In genomic region chr10:101112799-101113594, GRCh38 we compare ENCODE assay signal across 20 cellular contexts. TPM values are rescaled to one million over a fixed set of nuclear protein-coding genes. Genes with fewer than 3 reads are reported as not detected.
DNase-seq lines count a peak whose midpoint lies in the region; ATAC-seq, FAIRE-seq and TF ChIP-seq lines count a peak whose summit lies in the region.
"Had no signal": no experiment of that assay in that cellular context is flagged by ENCODE, and none has a peak within 500 bp of the region (broad histone marks: within the 10 kb centered on the region; RNA-seq: fewer than 3 reads in every experiment).

No MANE protein-coding gene starts in this region.

- H3K4ac ChIP-seq in H1 (replicated peaks; ENCODE audit: insufficient read length, low read depth, low read length): no peak overlapping the region

- H3K9me3 ChIP-seq in SK-N-SH: no peaks in the 10 kb centered on the region
- H3K9me3 ChIP-seq in H1 (ENCODE audit: insufficient read depth in 2 of 2, low read depth in 1 of 2, low read length in 1 of 2): no peaks in the 10 kb centered on the region
- H3K9me3 ChIP-seq: BLaER1 treated with 17β-estradiol and CSF1 and Interleukin-3, amounts not matched to agents 10 nM and 100 nM; Peyer's patch had no signal

- no peaks in the 10 kb centered on the region for H3K79me1 ChIP-seq in H1 (ENCODE audit: low read depth, low read length)

- intact Hi-C loops in activated CD4-positive, alpha-beta memory T cell treated with anti-CD3 and anti-CD28 coated beads for 36 hours (cut with micrococcal nuclease): no loop called here

- TF ChIP-seq CTCF in SK-N-SH (IDR thresholded peaks at IDR 0.05) (no peak), H1 (IDR thresholded peaks at IDR 0.05; ENCODE audit: control extremely low read depth in 1 of 3, insufficient read depth in 1 of 3, low read depth in 1 of 3, low read length in 3 of 3) (no peak), nephron progenitor cell (IDR thresholded peaks at IDR 0.05) (no peak), type B pancreatic cell (conservative IDR thresholded peaks at IDR 0.05) (no peak)

- H3F3A ChIP-seq in SK-N-SH (replicated peaks; ENCODE audit: insufficient read depth): no peaks in the 10 kb centered on the region

- H3K27ac ChIP-seq in SK-N-SH (ENCODE audit: low read depth in 2 of 2, low read length in 1 of 2) (no peak overlapping the region), H1 (ENCODE audit: low read depth, low read length) (no peak overlapping the region), substantia nigra (ENCODE audit: low read depth, low read length, poor library complexity, severe bottlenecking) (no peak overlapping the region)
- H3K27ac ChIP-seq: BLaER1 treated with 17β-estradiol and CSF1 and Interleukin-3, amounts not matched to agents 10 nM and 100 nM; Peyer's patch had no signal

- DNase-seq in SK-N-SH: no peak
- no peak for DNase-seq in H1 (ENCODE audit: low read depth in 1 of 2, low spot score in 2 of 2)
- DNase-seq in nephron progenitor cell: peak; percentile 52
- no peak for DNase-seq in activated CD4-positive, alpha-beta memory T cell treated with anti-CD3 and anti-CD28 coated beads for 36 hours
- DNase-seq in substantia nigra (lab: John Stamatoyannopoulos, UW): no peak
- no peak for DNase-seq in SIG-M5 (lab: John Stamatoyannopoulos, UW)
- DNase-seq in type B pancreatic cell (ENCODE audit: extremely low spot score, unreplicated experiment): no peak
- DNase-seq: EL, GOT3, HFFc6, NCI-H1092, NCI-H146, NCI-H2081, NCI-H524, Peyer's patch had no signal

- POLR2A ChIA-PET in SK-N-SH (lab: Yijun Ruan, JAX): no interaction called here
- POLR2A ChIA-PET in H1 (lab: Charles Lee; ENCODE audit: partially characterized antibody): no interaction called here
- POLR2A ChIA-PET in activated CD4-positive, alpha-beta memory T cell treated with anti-CD3 and anti-CD28 coated beads for 36 hours (lab: Charles Lee): no interaction called here

- no peak overlapping the region for H3K23ac ChIP-seq in H1 (ENCODE audit: insufficient read length)

- CTCF ChIA-PET in SK-N-SH (lab: Yijun Ruan, JAX) (interaction anchor here (0.6 to 2.2 kb wide), 7 partner anchors 9 to 52 kb away, joined by 3 to 17 read pairs (median 3); no protein-coding TSS in a partner anchor), H1 (lab: Charles Lee; ENCODE audit: partially characterized antibody) (interaction anchor here (0.6 to 4.0 kb wide), 9 partner anchors 10 to 94 kb away, joined by 3 to 25 read pairs (median 4); no protein-coding TSS in a partner anchor)
- CTCF ChIA-PET in activated CD4-positive, alpha-beta memory T cell treated with anti-CD3 and anti-CD28 coated beads for 36 hours (lab: Charles Lee): interaction anchor here (0.6 to 1.3 kb wide), 2 partner anchors 17 to 29 kb away, joined by 3 to 4 read pairs; no protein-coding TSS in a partner anchor

- H3K18ac ChIP-seq in H1 (ENCODE audit: extremely low read depth, low read length): no peak overlapping the region; the same call in 1 of the 2 replicates

- H3K79me2 ChIP-seq in SK-N-SH (ENCODE audit: insufficient read depth) (no peaks in the 10 kb centered on the region), H1 (ENCODE audit: control insufficient read depth in 1 of 2, insufficient read depth in 2 of 2, low read length in 2 of 2) (no peaks in the 10 kb centered on the region)

- no peak overlapping the region for H4K91ac ChIP-seq in H1 (replicated peaks; ENCODE audit: insufficient read length, low read length)

- no peak overlapping the region for H4K5ac ChIP-seq in H1 (ENCODE audit: insufficient read length, low read depth, low read length)

- H3K4me2 ChIP-seq in SK-N-SH (no peak overlapping the region), H1 (ENCODE audit: insufficient read depth in 1 of 2, low read depth in 2 of 2, low read length in 2 of 2) (no peak overlapping the region)
- H3K4me2 ChIP-seq: BLaER1 treated with 17β-estradiol and CSF1 and Interleukin-3, amounts not matched to agents 10 nM and 100 nM had no signal

- no peaks in the 10 kb centered on the region for H3K23me2 ChIP-seq in H1 (ENCODE audit: low read depth, low read length)

- H3K27ac Mint-ChIP-seq in nephron progenitor cell (no peak overlapping the region), type B pancreatic cell (no peak overlapping the region)
- H3K27ac Mint-ChIP-seq in activated CD4-positive, alpha-beta memory T cell treated with anti-CD3 and anti-CD28 coated beads for 36 hours: no peak overlapping the region
- H3K27ac Mint-ChIP-seq: HFFc6 had no signal

- H3K4me1 Mint-ChIP-seq in nephron progenitor cell (peaks cover 21% of the 10 kb centered on the region), type B pancreatic cell (ENCODE audit: unreplicated experiment) (peaks cover 6% of the 10 kb centered on the region)
- no peaks in the 10 kb centered on the region for H3K4me1 Mint-ChIP-seq in activated CD4-positive, alpha-beta memory T cell treated with anti-CD3 and anti-CD28 coated beads for 36 hours (ENCODE audit: low read depth)

- H3K9me3 Mint-ChIP-seq in nephron progenitor cell (peaks cover 4% of the 10 kb centered on the region), type B pancreatic cell (no peaks in the 10 kb centered on the region)
- no peaks in the 10 kb centered on the region for H3K9me3 Mint-ChIP-seq in activated CD4-positive, alpha-beta memory T cell treated with anti-CD3 and anti-CD28 coated beads for 36 hours
- H3K9me3 Mint-ChIP-seq: HFFc6 had no signal

- H3K27me3 ChIP-seq in SK-N-SH (ENCODE audit: insufficient read depth) (peaks cover 31% of the 10 kb centered on the region), H1 (replicated peaks in 1 of 4; ENCODE audit: control insufficient read depth in 3 of 4, extremely low read depth in 1 of 4, insufficient read depth in 3 of 4, low read length in 3 of 4) (peaks cover 1 to 11% (median 5%) of the 10 kb centered on the region in 4 experiments; a peak in 6 of 7 replicates)

- H3K27me3 Mint-ChIP-seq in nephron progenitor cell (ENCODE audit: low read depth, poor library complexity) (peaks cover 86% of the 10 kb centered on the region), type B pancreatic cell (peaks cover 60% of the 10 kb centered on the region)
- H3K27me3 Mint-ChIP-seq in activated CD4-positive, alpha-beta memory T cell treated with anti-CD3 and anti-CD28 coated beads for 36 hours: peaks cover 27% of the 10 kb centered on the region

- H3K4me1 ChIP-seq in SK-N-SH (ENCODE audit: control insufficient read depth in 1 of 2, insufficient read depth in 2 of 2, low read depth in 1 of 2, low read length in 1 of 2) (peaks cover 0 to 12% of the 10 kb centered on the region in 2 experiments; a peak in 1 of 4 replicates), H1 (replicated peaks in 1 of 4; ENCODE audit: control insufficient read depth in 3 of 4, insufficient read depth in 4 of 4, low read length in 3 of 4) (peaks cover 0 to 15% (median 4%) of the 10 kb centered on the region in 4 experiments; a peak in 6 of 7 replicates)
- H3K4me1 ChIP-seq: Peyer's patch had no signal

- H2AFZ ChIP-seq in SK-N-SH (ENCODE audit: low read depth): no peak overlapping the region
- H2AFZ ChIP-seq in H1 (ENCODE audit: low read length): no peak overlapping the region

- TF ChIP-seq POLR2A in H1 (IDR thresholded peaks at IDR 0.05; ENCODE audit: control extremely low read depth in 1 of 2, low read depth in 2 of 2, low read length in 2 of 2): no peak

- peak overlapping the region; percentile 71; the same call in 1 of the 2 replicates for H2BK12ac ChIP-seq in H1 (ENCODE audit: low read depth, low read length)

- TF ChIP-seq EP300 in SK-N-SH (IDR thresholded peaks at IDR 0.05; ENCODE audit: borderline replicate concordance in 1 of 2, low read depth in 1 of 2, low read length in 1 of 2) (no peak), H1 (IDR thresholded peaks at IDR 0.05; ENCODE audit: borderline replicate concordance in 1 of 2, low read depth in 2 of 2, low read length in 2 of 2) (no peak)

- H3K4me3 Mint-ChIP-seq in nephron progenitor cell: no peak overlapping the region
- no peak overlapping the region for H3K4me3 Mint-ChIP-seq in activated CD4-positive, alpha-beta memory T cell treated with anti-CD3 and anti-CD28 coated beads for 36 hours
- H3K4me3 Mint-ChIP-seq in type B pancreatic cell: no peak overlapping the region
- H3K4me3 Mint-ChIP-seq: HFFc6 had no signal

- no peak overlapping the region for H2BK5ac ChIP-seq in H1 (ENCODE audit: low read depth, low read length)

- H3K36me3 Mint-ChIP-seq in nephron progenitor cell (ENCODE audit: low read depth) (no peaks in the 10 kb centered on the region), type B pancreatic cell (no peaks in the 10 kb centered on the region)
- no peaks in the 10 kb centered on the region for H3K36me3 Mint-ChIP-seq in activated CD4-positive, alpha-beta memory T cell treated with anti-CD3 and anti-CD28 coated beads for 36 hours

- H3K36me3 ChIP-seq in SK-N-SH (replicated peaks in 1 of 2; ENCODE audit: control insufficient read depth in 1 of 2, insufficient read depth in 2 of 2, low read length in 1 of 2): no peaks in the 10 kb centered on the region
- no peaks in the 10 kb centered on the region for H3K36me3 ChIP-seq in H1 (ENCODE audit: control insufficient read depth in 2 of 4, insufficient read depth in 4 of 4, low read length in 3 of 4)
- H3K36me3 ChIP-seq: BLaER1 treated with 17β-estradiol and CSF1 and Interleukin-3, amounts not matched to agents 10 nM and 100 nM; Peyer's patch had no signal

- no peaks in the 10 kb centered on the region for H4K20me1 ChIP-seq in SK-N-SH (ENCODE audit: insufficient read depth)
- peaks cover 0 to 1% of the 10 kb centered on the region in 2 experiments for H4K20me1 ChIP-seq in H1 (replicated peaks in 1 of 2; ENCODE audit: control insufficient read depth in 1 of 2, insufficient read depth in 2 of 2, low read length in 2 of 2)

- no peak overlapping the region for H3K4me3 ChIP-seq in SK-N-SH (ENCODE audit: low read depth in 2 of 2, low read length in 1 of 2)
- H3K4me3 ChIP-seq in H1 (ENCODE audit: extremely low read depth in 1 of 4, insufficient read depth in 2 of 4, low read depth in 3 of 4, low read length in 4 of 4): no peak overlapping the region
- H3K4me3 ChIP-seq: BLaER1 treated with 17β-estradiol and CSF1 and Interleukin-3, amounts not matched to agents 10 nM and 100 nM; Peyer's patch had no signal

- H2BK15ac ChIP-seq in H1 (ENCODE audit: low read length): 0 out of 2 replicates have a peak overlapping the region, but pooled peaks have one; percentile 61

- no peak overlapping the region for H2AK5ac ChIP-seq in H1 (ENCODE audit: low read depth, low read length)

- no peak for ATAC-seq in SK-N-SH treated with all-trans-retinoic acid at 6 μM for 48 hours
- ATAC-seq: Right ventricle myocardium inferior had no signal

- no peak overlapping the region for H3K56ac ChIP-seq in H1 (replicated peaks; ENCODE audit: insufficient read length, low read depth, low read length)

- no peak overlapping the region for H3K14ac ChIP-seq in H1 (ENCODE audit: insufficient read length)

- H3K9me2 ChIP-seq in SK-N-SH: no peaks in the 10 kb centered on the region

- no peak for TF ChIP-seq RAD21 in SK-N-SH (IDR thresholded peaks at IDR 0.05; ENCODE audit: low read length)
- no peak for TF ChIP-seq RAD21 in H1 (IDR thresholded peaks at IDR 0.05 in 1 of 2, conservative IDR thresholded peaks at IDR 0.05 in 1 of 2; ENCODE audit: low read depth in 2 of 2, low read length in 2 of 2)

- FAIRE-seq in H1 (lab: Jason Lieb, UNC): no peak
- FAIRE-seq: A204.1 had no signal

- 22% methylated on average over 12 of the region's 12 CpGs for WGBS in SK-N-SH (ENCODE audit: low lambda C conversion rate)
- 71% methylated on average over 12 of the region's 12 CpGs; no CpG with 5 or more reads in 1 of the 2 experiments for WGBS in H1 (ENCODE audit: extremely low coverage in 1 of 2, insufficient coverage in 1 of 2, insufficient read length in 1 of 2, insufficient replicate concordance in 2 of 2, low coverage in 1 of 2, low lambda C conversion rate in 2 of 2, missing lambda C conversion rate in 1 of 2), 2 experiments

- no peak overlapping the region for H2BK120ac ChIP-seq in H1 (replicated peaks; ENCODE audit: low read depth, low read length)

- H2BK20ac ChIP-seq in H1 (ENCODE audit: low read length): no peak overlapping the region

- H4K8ac ChIP-seq in H1 (ENCODE audit: extremely low read depth, insufficient read depth, low read length): peak overlapping the region; percentile 82; the same call in 1 of the 2 replicates

- H3K9ac ChIP-seq in SK-N-SH: no peak overlapping the region
- no peak overlapping the region for H3K9ac ChIP-seq in H1 (replicated peaks in 1 of 4; ENCODE audit: extremely low read depth in 1 of 4, low read depth in 3 of 4, low read length in 3 of 4)
- H3K9ac ChIP-seq: BLaER1 treated with 17β-estradiol and CSF1 and Interleukin-3, amounts not matched to agents 10 nM and 100 nM had no signal

RNA-seq across cellular contexts. Expression of gene TLX1, which starts 18.1 kb away (rescaled TPM):
- polyA plus RNA-seq in SK-N-SH (2012; rRNA removed) (0.02 TPM in 1 of 2 replicates, not detected in the other), H1 (2011; rRNA removed) (not detected in 2 replicates)
- polyA plus RNA-seq in SK-N-SH (2012; cell fraction: cytosol; rRNA removed): 0.03 TPM in 1 of 2 replicates, not detected in the other
- not detected in 2 replicates for polyA plus RNA-seq in SK-N-SH (2012; cell fraction: nucleus; rRNA removed)
- not detected in 2 replicates for total RNA-seq in H1 (2021; fragmentation: NEBNext Ultra II Directional; extraction: Animal tissue kit (Norgen Biotek cat#: 25700))
- polyA plus RNA-seq in H1 (2011; cell fraction: cytosol; rRNA removed): not detected
- not detected for polyA plus RNA-seq in H1 (2011; cell fraction: nucleus; rRNA removed)
- polyA plus RNA-seq in H1 (2012, experiment 1 of 2): not detected in 4 replicates
- not detected for polyA plus RNA-seq in H1 (2012, experiment 2 of 2)
- not detected for polyA plus RNA-seq in H1 (2013, experiment 1 of 2)
- polyA plus RNA-seq in H1 (2013, experiment 2 of 2): not detected
- not detected in 2 replicates for polyA minus RNA-seq in H1 (2011; rRNA and poly(A)+ RNA removed)
- not detected for polyA minus RNA-seq in H1 (2011; cell fraction: cytosol; rRNA and poly(A)+ RNA removed)
- not detected for polyA minus RNA-seq in H1 (2011; cell fraction: nucleus; rRNA and poly(A)+ RNA removed)
- total RNA-seq in activated CD4-positive, alpha-beta memory T cell treated with anti-CD3 and anti-CD28 coated beads for 36 hours: not detected
- total RNA-seq in type B pancreatic cell (ENCODE audit: low replicate concordance): 0.10 and 0.17 TPM in 2 replicates
- total RNA-seq: HFFc6, MCF 10A, Right ventricle myocardium inferior had no signal

RNA-seq across cellular contexts. Expression of gene KAZALD1, which starts 51.2 kb away (rescaled TPM):
- 1.9 and 3.0 TPM in 2 replicates for polyA plus RNA-seq in SK-N-SH (2012; rRNA removed)
- polyA plus RNA-seq in SK-N-SH (2012; cell fraction: cytosol; rRNA removed): 0.84 and 1.4 TPM in 2 replicates
- polyA plus RNA-seq in SK-N-SH (2012; cell fraction: nucleus; rRNA removed): 6.2 and 8.4 TPM in 2 replicates
- total RNA-seq in H1 (2021; fragmentation: NEBNext Ultra II Directional; extraction: Animal tissue kit (Norgen Biotek cat#: 25700)): 0.84 and 1.9 TPM in 2 replicates
- polyA plus RNA-seq in H1 (2011; rRNA removed): 0.65 and 1.1 TPM in 2 replicates
- 0.97 TPM for polyA plus RNA-seq in H1 (2011; cell fraction: cytosol; rRNA removed)
- 2.2 TPM for polyA plus RNA-seq in H1 (2011; cell fraction: nucleus; rRNA removed)
- polyA plus RNA-seq in H1 (2012, experiment 1 of 2): 0.84 to 1.2 TPM (median 1.1 TPM) in 4 replicates
- polyA plus RNA-seq in H1 (2012, experiment 2 of 2): 0.28 TPM
- polyA plus RNA-seq in H1 (2013, experiment 1 of 2): 1.0 TPM
- polyA plus RNA-seq in H1 (2013, experiment 2 of 2): 1.1 TPM
- polyA minus RNA-seq in H1 (2011; rRNA and poly(A)+ RNA removed): 0.76 and 1.0 TPM in 2 replicates
- polyA minus RNA-seq in H1 (2011; cell fraction: cytosol; rRNA and poly(A)+ RNA removed): 0.81 TPM
- 3.6 TPM for polyA minus RNA-seq in H1 (2011; cell fraction: nucleus; rRNA and poly(A)+ RNA removed)
- 1 to 10 TPM in 1 of 2 experiments, under 1 TPM in 1; 0.58 to 1.3 TPM for total RNA-seq in activated CD4-positive, alpha-beta memory T cell treated with anti-CD3 and anti-CD28 coated beads for 36 hours
- 6.9 and 17.1 TPM in 2 replicates for total RNA-seq in type B pancreatic cell (ENCODE audit: low replicate concordance)
